In the genomic region with DNA sequence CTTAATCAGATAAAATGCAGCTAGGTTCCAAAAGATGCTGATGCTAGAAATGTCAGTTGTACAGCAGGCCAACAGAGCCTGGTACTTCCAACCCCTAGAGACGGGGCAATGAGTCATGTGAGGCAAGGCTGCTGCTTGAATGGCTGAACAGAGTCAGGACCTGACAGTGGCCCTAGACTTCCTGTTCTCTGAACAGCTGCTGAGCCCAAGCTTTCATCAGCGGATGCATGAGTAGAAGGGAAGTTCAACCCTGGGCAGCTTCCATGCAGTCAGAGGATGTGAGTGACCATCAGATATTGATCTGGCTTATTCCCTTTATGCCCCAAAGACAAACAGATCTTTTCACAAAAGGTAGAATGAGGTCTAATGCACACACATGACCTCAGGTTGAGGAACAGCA, we compare ENCODE assay signal across 19 cellular contexts.
"Had no signal": no experiment of that assay in that cellular context is flagged by ENCODE, and none has a peak within 500 bp of the region (broad histone marks: within the 10 kb centered on the region; RNA-seq: fewer than 3 reads in every experiment).

No MANE protein-coding gene starts in this region.

- H3K36me3 ChIP-seq: lower lobe of right lung had no signal

- H3K4me3 Mint-ChIP-seq: activated B cell treated with CpG ODN at 0.5 μM for 24 hours; activated CD4-positive, alpha-beta T cell treated with anti-CD3 and anti-CD28 coated beads, Interleukin-2, amount 10 ng/mL, durations not matched to agents 24 days and 14 days; activated naive CD4-positive, alpha-beta T cell treated with anti-CD3 and anti-CD28 coated beads for 36 hours; activated T-helper 17 cell treated with anti-CD3 and anti-CD28 coated beads, Interleukin-2, amount 50 U/mL, for 72 hours; natural killer cell; stimulated activated effector memory CD8-positive, alpha-beta T cell treated with anti-CD3 and anti-CD28 coated beads, Interleukin-12 subunit alpha, Interleukin-12 subunit beta, amount 100 ng/mL, for 72 hours had no signal

- ATAC-seq: activated T-helper 17 cell treated with anti-CD3 and anti-CD28 coated beads, Interleukin-2, amount 50 U/mL, for 72 hours; esophagus mucosa; lower lobe of right lung; mucosa of descending colon; natural killer cell; right cardiac atrium; stimulated activated effector memory CD8-positive, alpha-beta T cell treated with anti-CD3 and anti-CD28 coated beads, Interleukin-12 subunit alpha, Interleukin-12 subunit beta, amount 100 ng/mL, for 72 hours had no signal

- H3K4me1 Mint-ChIP-seq: activated B cell treated with CpG ODN at 0.5 μM for 24 hours; activated CD4-positive, alpha-beta T cell treated with anti-CD3 and anti-CD28 coated beads, Interleukin-2, amount 10 ng/mL, durations not matched to agents 24 days and 14 days; activated T-helper 17 cell treated with anti-CD3 and anti-CD28 coated beads, Interleukin-2, amount 50 U/mL, for 72 hours; natural killer cell; stimulated activated effector memory CD8-positive, alpha-beta T cell treated with anti-CD3 and anti-CD28 coated beads, Interleukin-12 subunit alpha, Interleukin-12 subunit beta, amount 100 ng/mL, for 72 hours had no signal

- H3K27me3 Mint-ChIP-seq: activated B cell treated with CpG ODN at 0.5 μM for 24 hours; activated CD4-positive, alpha-beta T cell treated with anti-CD3 and anti-CD28 coated beads, Interleukin-2, amount 10 ng/mL, durations not matched to agents 24 days and 14 days; activated T-helper 17 cell treated with anti-CD3 and anti-CD28 coated beads, Interleukin-2, amount 50 U/mL, for 72 hours had no signal

- H3K9me3 ChIP-seq: lower lobe of right lung, mucosa of descending colon had no signal

- FAIRE-seq: small intestine had no signal

- H3K27ac Mint-ChIP-seq: activated B cell treated with CpG ODN at 0.5 μM for 24 hours; activated CD4-positive, alpha-beta T cell treated with anti-CD3 and anti-CD28 coated beads, Interleukin-2, amount 10 ng/mL, durations not matched to agents 24 days and 14 days; activated naive CD4-positive, alpha-beta T cell treated with anti-CD3 and anti-CD28 coated beads for 36 hours; activated T-helper 17 cell treated with anti-CD3 and anti-CD28 coated beads, Interleukin-2, amount 50 U/mL, for 72 hours; natural killer cell; stimulated activated effector memory CD8-positive, alpha-beta T cell treated with anti-CD3 and anti-CD28 coated beads, Interleukin-12 subunit alpha, Interleukin-12 subunit beta, amount 100 ng/mL, for 72 hours had no signal

- H3K36me3 Mint-ChIP-seq: natural killer cell; stimulated activated effector memory CD8-positive, alpha-beta T cell treated with anti-CD3 and anti-CD28 coated beads, Interleukin-12 subunit alpha, Interleukin-12 subunit beta, amount 100 ng/mL, for 72 hours had no signal

- H3K27ac ChIP-seq: coronary artery, lower lobe of right lung had no signal

- DNase-seq: activated B cell treated with CpG ODN at 0.5 μM for 24 hours; activated CD4-positive, alpha-beta T cell treated with anti-CD3 and anti-CD28 coated beads, Interleukin-2, amount 10 ng/mL, durations not matched to agents 24 days and 14 days; activated naive CD4-positive, alpha-beta T cell treated with anti-CD3 and anti-CD28 coated beads for 36 hours; activated T-cell treated with anti-CD3 and anti-CD28 coated beads for 4 hours; caudate nucleus; glutamatergic neuron; lower lobe of right lung; mucosa of descending colon; natural killer cell; posterior cingulate gyrus; right cardiac atrium; small intestine; substantia nigra; T-helper 1 cell; trophoblast cell had no signal

- H3K4me3 ChIP-seq: coronary artery, lower lobe of right lung, mucosa of descending colon had no signal

- H3K4me1 ChIP-seq: lower lobe of right lung had no signal

- H3K9me3 Mint-ChIP-seq: activated B cell treated with CpG ODN at 0.5 μM for 24 hours; activated CD4-positive, alpha-beta T cell treated with anti-CD3 and anti-CD28 coated beads, Interleukin-2, amount 10 ng/mL, durations not matched to agents 24 days and 14 days had no signal
